In genomic region chr12:51866762-51867161, GRCh38 we compare ENCODE assay signal across 21 cellular contexts. TPM values are rescaled to one million over a fixed set of nuclear protein-coding genes. Genes with fewer than 3 reads are reported as not detected.
A peak's percentile ranks its signal among the peaks of the same experiment; 100 is the strongest.
DNase-seq lines count a peak whose midpoint lies in the region; ATAC-seq and TF ChIP-seq lines count a peak whose summit lies in the region.
"Had no signal": no experiment of that assay in that cellular context is flagged by ENCODE, and none has a peak within 500 bp of the region (broad histone marks: within the 10 kb centered on the region; RNA-seq: fewer than 3 reads in every experiment).

No MANE protein-coding gene starts in this region.

- DNase-seq in NCI-H345 (lab: John Stamatoyannopoulos, UW) (peak; percentile 21), NCI-H345 treated with DMSO at 0.1 percent for 48 hours (lab: John Stamatoyannopoulos, UW; ENCODE audit: unreplicated experiment) (no peak), islet precursor cell (peak; percentile 59), posterior vena cava (ENCODE audit: low spot score) (peak; percentile 20), GM19238 (ENCODE audit: insufficient read length, low spot score) (no peak), NCI-H526 (lab: John Stamatoyannopoulos, UW) (no peak)
- DNase-seq: DMS 273 treated with DMSO at 0.1 percent for 48 hours, HCEC 1CT, KG1, NCI-H1092 treated with DMSO at 0.1 percent for 48 hours, NCI-H187, NCI-H226, NCI-H774, PC-3, SJCRH30, T-helper 17 cell had no signal

- no peak for TF ChIP-seq CTCF in HEK293 (tag by site-specific recombination; IDR thresholded peaks at IDR 0.05)

- CTCF ChIA-PET in HEK293 (lab: Yijun Ruan, JAX): interaction anchor here (0.6 to 1.4 kb wide), 4 partner anchors 9 to 1102 kb away, joined by 3 to 5 read pairs (median 3); no protein-coding TSS in a partner anchor

- H3K9me3 ChIP-seq in HEK293 (ENCODE audit: control insufficient read depth, insufficient read depth, low read depth, low read length): no peaks in the 10 kb centered on the region
- H3K9me3 ChIP-seq: SJCRH30 had no signal

- no peaks in the 10 kb centered on the region for H3K4me1 ChIP-seq in HEK293 (ENCODE audit: control insufficient read depth, insufficient read depth, low read length)

- no peak for ATAC-seq in GM21576 (IDR thresholded peaks at IDR 0.05; ENCODE audit: unreplicated experiment)
- ATAC-seq: PC-3, T-helper 17 cell had no signal

- POLR2A ChIA-PET in HEK293 (lab: Yijun Ruan, JAX): no interaction called here

- no peaks in the 10 kb centered on the region for H3K36me3 ChIP-seq in HEK293 (ENCODE audit: control insufficient read depth in 2 of 2, insufficient read depth in 1 of 2, low read length in 2 of 2)
- H3K36me3 ChIP-seq: SJCRH30 had no signal

- intact Hi-C loops in posterior vena cava (cut with DNase I): no loop called here

- no peak overlapping the region for H3K27ac ChIP-seq in HEK293 (ENCODE audit: extremely low read depth, low read depth, low read length)
- H3K27ac ChIP-seq: RWPE1, SJCRH30 had no signal

- no peak overlapping the region for H3K4me3 ChIP-seq in HEK293 (ENCODE audit: low read depth, low read length)
- H3K4me3 ChIP-seq: SJCRH30 had no signal

TF ChIP-seq in HEK293, 187 proteins besides CTCF, POLR2A, EP300 and RAD21:
- TF ChIP-seq, protein P1, sequence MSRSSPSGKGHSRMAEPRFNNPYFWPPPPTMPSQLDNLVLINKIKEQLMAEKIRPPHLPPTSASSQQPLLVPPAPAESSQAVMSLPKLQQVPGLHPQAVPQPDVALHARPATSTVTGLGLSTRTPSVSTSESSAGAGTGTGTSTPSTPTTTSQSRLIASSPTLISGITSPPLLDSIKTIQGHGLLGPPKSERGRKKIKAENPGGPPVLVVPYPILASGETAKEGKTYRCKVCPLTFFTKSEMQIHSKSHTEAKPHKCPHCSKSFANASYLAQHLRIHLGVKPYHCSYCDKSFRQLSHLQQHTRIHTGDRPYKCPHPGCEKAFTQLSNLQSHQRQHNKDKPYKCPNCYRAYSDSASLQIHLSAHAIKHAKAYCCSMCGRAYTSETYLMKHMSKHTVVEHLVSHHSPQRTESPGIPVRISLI (tag by site-specific recombination; IDR thresholded peaks at IDR 0.05): peak; percentile 73
- 0 out of 2 replicates have a peak, but pooled peaks have one; percentile 16 for TF ChIP-seq ZFP69B (tag by site-specific recombination; IDR thresholded peaks at IDR 0.05)
- TF ChIP-seq, protein P2, sequence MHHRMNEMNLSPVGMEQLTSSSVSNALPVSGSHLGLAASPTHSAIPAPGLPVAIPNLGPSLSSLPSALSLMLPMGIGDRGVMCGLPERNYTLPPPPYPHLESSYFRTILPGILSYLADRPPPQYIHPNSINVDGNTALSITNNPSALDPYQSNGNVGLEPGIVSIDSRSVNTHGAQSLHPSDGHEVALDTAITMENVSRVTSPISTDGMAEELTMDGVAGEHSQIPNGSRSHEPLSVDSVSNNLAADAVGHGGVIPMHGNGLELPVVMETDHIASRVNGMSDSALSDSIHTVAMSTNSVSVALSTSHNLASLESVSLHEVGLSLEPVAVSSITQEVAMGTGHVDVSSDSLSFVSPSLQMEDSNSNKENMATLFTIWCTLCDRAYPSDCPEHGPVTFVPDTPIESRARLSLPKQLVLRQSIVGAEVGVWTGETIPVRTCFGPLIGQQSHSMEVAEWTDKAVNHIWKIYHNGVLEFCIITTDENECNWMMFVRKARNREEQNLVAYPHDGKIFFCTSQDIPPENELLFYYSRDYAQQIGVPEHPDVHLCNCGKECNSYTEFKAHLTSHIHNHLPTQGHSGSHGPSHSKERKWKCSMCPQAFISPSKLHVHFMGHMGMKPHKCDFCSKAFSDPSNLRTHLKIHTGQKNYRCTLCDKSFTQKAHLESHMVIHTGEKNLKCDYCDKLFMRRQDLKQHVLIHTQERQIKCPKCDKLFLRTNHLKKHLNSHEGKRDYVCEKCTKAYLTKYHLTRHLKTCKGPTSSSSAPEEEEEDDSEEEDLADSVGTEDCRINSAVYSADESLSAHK (tag by site-specific recombination; IDR thresholded peaks at IDR 0.05): no peak

RNA-seq across cellular contexts. Expression of gene FIGNL2, which starts 18.2 kb away (rescaled TPM):
- 1 to 10 TPM in 1 of 2 donors, under 1 TPM in 1; 0.60 to 1.0 TPM for total RNA-seq in posterior vena cava
- total RNA-seq: PC-3 had no signal

RNA-seq across cellular contexts. Expression of gene ANKRD33, which starts 21.1 kb away (rescaled TPM):
- not detected for total RNA-seq in posterior vena cava
- total RNA-seq: A673, M059J, PC-3, SJCRH30, T-helper 17 cell had no signal

RNA-seq across cellular contexts. Expression of gene ACVRL1, which starts 40.5 kb away (rescaled TPM):
- total RNA-seq in posterior vena cava: 10 to 100 TPM; 74.4 to 95.7 TPM
- total RNA-seq: PC-3, T-helper 17 cell had no signal

Comparison
In these comparisons a context has a peak if more than half of its experiments do, and no peak if none do; other contexts are left out.
1. DNase-seq: peak in NCI-H345 (single experiment), islet precursor cell (single experiment) and posterior vena cava (single experiment); none in NCI-H345 treated with DMSO at 0.1 percent for 48 hours (single experiment), GM19238 (single experiment) and NCI-H526 (0 of 2).